In the genomic region with DNA sequence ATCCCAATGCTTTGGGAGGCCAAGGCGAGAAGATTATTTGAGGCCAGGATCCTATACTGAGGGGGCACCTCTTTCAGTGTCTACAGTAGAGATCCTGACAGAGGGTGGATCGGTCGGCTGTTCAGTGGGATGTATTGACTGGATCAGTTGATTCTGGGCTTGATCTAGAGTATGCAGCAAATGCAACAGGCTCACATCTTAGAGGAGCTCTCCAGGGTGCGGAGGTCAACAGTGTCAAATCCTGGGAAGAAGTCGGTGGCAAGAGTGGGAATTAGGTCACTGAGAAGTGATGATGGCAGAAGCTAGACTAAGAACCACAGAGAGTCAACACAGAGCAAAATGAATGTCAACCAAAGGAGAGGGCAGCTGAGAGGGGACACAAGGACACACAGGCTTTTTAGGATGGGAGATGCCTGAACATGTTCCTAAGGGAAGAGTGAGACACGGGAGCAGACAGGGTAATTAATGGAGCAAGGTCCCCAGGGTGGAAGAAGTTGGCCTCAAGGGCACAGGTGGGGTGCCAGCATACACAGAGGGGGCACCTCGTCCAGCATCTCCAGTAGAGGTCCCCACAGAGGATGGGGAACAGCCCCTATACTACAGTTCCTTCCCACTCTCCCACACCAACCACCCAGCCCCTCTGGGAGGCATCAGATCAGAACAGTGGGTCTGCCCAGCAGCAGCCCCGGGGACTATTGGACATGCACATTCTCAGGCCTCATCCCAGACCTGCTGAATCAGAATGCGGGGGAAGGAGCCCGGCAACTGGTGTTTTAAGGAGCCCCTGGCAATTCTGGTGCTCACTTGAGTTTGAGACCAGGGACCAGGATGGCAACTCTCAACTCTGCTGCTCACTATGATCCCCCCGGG, we compare ENCODE assay signal across 1 cellular context.
TF ChIP-seq lines count a peak whose summit lies in the region.

No MANE protein-coding gene starts in this region.

TF ChIP-seq in IMR-90, 13 proteins besides CTCF, POLR2A, EP300 and RAD21:
- TF ChIP-seq MAZ (IDR thresholded peaks at IDR 0.05; ENCODE audit: borderline replicate concordance, low read depth, low read length) (no peak), SMC3 (IDR thresholded peaks at IDR 0.05; ENCODE audit: low read depth, low read length) (no peak), RFX5 (IDR thresholded peaks at IDR 0.05; ENCODE audit: low read depth, low read length) (no peak), FOS (IDR thresholded peaks at IDR 0.05; ENCODE audit: low read depth, low read length) (no peak), NFE2L2 (IDR thresholded peaks at IDR 0.05; ENCODE audit: low read depth, low read length) (no peak)
- TF ChIP-seq, protein P1, sequence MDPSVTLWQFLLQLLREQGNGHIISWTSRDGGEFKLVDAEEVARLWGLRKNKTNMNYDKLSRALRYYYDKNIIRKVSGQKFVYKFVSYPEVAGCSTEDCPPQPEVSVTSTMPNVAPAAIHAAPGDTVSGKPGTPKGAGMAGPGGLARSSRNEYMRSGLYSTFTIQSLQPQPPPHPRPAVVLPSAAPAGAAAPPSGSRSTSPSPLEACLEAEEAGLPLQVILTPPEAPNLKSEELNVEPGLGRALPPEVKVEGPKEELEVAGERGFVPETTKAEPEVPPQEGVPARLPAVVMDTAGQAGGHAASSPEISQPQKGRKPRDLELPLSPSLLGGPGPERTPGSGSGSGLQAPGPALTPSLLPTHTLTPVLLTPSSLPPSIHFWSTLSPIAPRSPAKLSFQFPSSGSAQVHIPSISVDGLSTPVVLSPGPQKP (IDR thresholded peaks at IDR 0.05; ENCODE audit: borderline replicate concordance, low read depth, low read length), result no peak
